In genomic region chr9:37551468-37551867, GRCh38 we compare ENCODE assay signal across 20 cellular contexts.
"Had no signal": no experiment of that assay in that cellular context is flagged by ENCODE, and none has a peak within 500 bp of the region (broad histone marks: within the 10 kb centered on the region; RNA-seq: fewer than 3 reads in every experiment).

No MANE protein-coding gene starts in this region.

- H3K4me3 ChIP-seq: coronary artery, hepatocyte, ovary, tibial artery, upper lobe of left lung, vagina had no signal

- H3K36me3 Mint-ChIP-seq: naive thymus-derived CD8-positive, alpha-beta T cell had no signal

- H3K27ac ChIP-seq: coronary artery, hepatocyte, ovary, tibial artery, vagina had no signal

- DNase-seq: effector CD4-positive, alpha-beta T cell; endodermal cell; erythroblast; foreskin melanocyte; head of caudate nucleus; left colon; left ventricle myocardium superior; mammary epithelial cell; naive thymus-derived CD8-positive, alpha-beta T cell; nucleus accumbens; ovary; right cardiac atrium; stimulated activated CD4-positive, alpha-beta T cell treated with anti-CD3 and anti-CD28 coated beads, Interleukin-2, amount 100 ng/mL, for 24 hours; stimulated activated naive CD4-positive, alpha-beta T cell treated with Interleukin-2 at 50 U/mL for 16 hours; tibial artery; upper lobe of left lung had no signal

- H3K79me2 ChIP-seq: hepatocyte had no signal

- H3K36me3 ChIP-seq: ovary, tibial artery, upper lobe of left lung, vagina had no signal

- H3K4me1 Mint-ChIP-seq: naive thymus-derived CD8-positive, alpha-beta T cell; neural crest cell had no signal

- H3K27me3 ChIP-seq: hepatocyte, ovary, tibial artery, upper lobe of left lung, vagina had no signal

- H3K9me3 Mint-ChIP-seq: naive thymus-derived CD8-positive, alpha-beta T cell; neural crest cell had no signal

- H2AFZ ChIP-seq: hepatocyte had no signal

- H3K4me3 Mint-ChIP-seq: endodermal cell; naive thymus-derived CD8-positive, alpha-beta T cell; neural crest cell had no signal

- H3K27me3 Mint-ChIP-seq: naive thymus-derived CD8-positive, alpha-beta T cell had no signal

- ATAC-seq: left colon; left ventricle myocardium superior; naive thymus-derived CD8-positive, alpha-beta T cell; right cardiac atrium had no signal

- H3K4me1 ChIP-seq: tibial artery, upper lobe of left lung had no signal

- H3K4me2 ChIP-seq: hepatocyte had no signal

- H3K27ac Mint-ChIP-seq: endodermal cell; naive thymus-derived CD8-positive, alpha-beta T cell had no signal

- H3K9me3 ChIP-seq: ovary, tibial artery, upper lobe of left lung, vagina had no signal
